In genomic region chr13:27619711-27620376, GRCh38 we compare ENCODE assay signal across 8 cellular contexts. TPM values are rescaled to one million over a fixed set of nuclear protein-coding genes. Genes with fewer than 3 reads are reported as not detected.
DNase-seq lines count a peak whose midpoint lies in the region; ATAC-seq, FAIRE-seq and TF ChIP-seq lines count a peak whose summit lies in the region.

No MANE protein-coding gene starts in this region.

- ATAC-seq in GM19035 (IDR thresholded peaks at IDR 0.05; ENCODE audit: unreplicated experiment): peak; percentile 36
- peak; percentile 28 for ATAC-seq in HG03159 (IDR thresholded peaks at IDR 0.05; ENCODE audit: unreplicated experiment)

- peaks cover 48% of the 10 kb centered on the region for H3K4me1 Mint-ChIP-seq in brain

- CTCF ChIA-PET in BJ (lab: Yijun Ruan, JAX): interaction anchor here (0.6 to 2.6 kb wide), 11 partner anchors 10 to 207 kb away, joined by 3 to 18 read pairs (median 4); no protein-coding TSS in a partner anchor

- H3K36me3 ChIP-seq in BJ (ENCODE audit: control insufficient read depth, insufficient read depth, low read length) (no peaks in the 10 kb centered on the region), keratinocyte (ENCODE audit: control insufficient read depth in 2 of 2, extremely low read depth in 1 of 2, insufficient read depth in 2 of 2, low read length in 2 of 2) (peaks cover 4 to 13% of the 10 kb centered on the region in 2 experiments)

- H3K27ac Mint-ChIP-seq in brain: peak overlapping the region; percentile 87 to 98 (median 95)

- peaks cover 36% of the 10 kb centered on the region for H3K4me1 ChIP-seq in keratinocyte (ENCODE audit: control insufficient read depth, extremely low read depth, insufficient read depth, low read length)

- H3K27me3 ChIP-seq in BJ (ENCODE audit: control insufficient read depth, insufficient read depth, low read length) (no peaks in the 10 kb centered on the region), keratinocyte (ENCODE audit: control insufficient read depth, extremely low read depth, insufficient read depth, low read length) (no peaks in the 10 kb centered on the region)

- peaks cover 3% of the 10 kb centered on the region for H4K20me1 ChIP-seq in keratinocyte (ENCODE audit: control insufficient read depth, extremely low read depth, insufficient read depth, low read length)

- peaks cover 13% of the 10 kb centered on the region for H3K36me3 Mint-ChIP-seq in brain

- peaks cover 0 to 2% (median 0%) of the 10 kb centered on the region in 5 experiments for H3K9me3 Mint-ChIP-seq in brain

- H3K4me3 ChIP-seq in BJ (ENCODE audit: low read depth, low read length): peak overlapping the region; percentile 87
- peak overlapping the region; percentile 92 to 97 (median 96) for H3K4me3 ChIP-seq in keratinocyte (ENCODE audit: control insufficient read depth in 2 of 3, extremely low read depth in 1 of 3, insufficient read depth in 2 of 3, low read depth in 1 of 3, low read length in 3 of 3)

- FAIRE-seq in keratinocyte (lab: Jason Lieb, UNC): no peak

- H2AFZ ChIP-seq in keratinocyte (ENCODE audit: control insufficient read depth, low read length): peak overlapping the region; percentile 56

- H3K79me2 ChIP-seq in keratinocyte (ENCODE audit: control insufficient read depth, insufficient read depth, low read length): peaks cover 80% of the 10 kb centered on the region

- peak overlapping the region; percentile 96 to 99 (median 98) for H3K4me3 Mint-ChIP-seq in brain

- peaks cover 20% of the 10 kb centered on the region for H3K27me3 Mint-ChIP-seq in brain

- POLR2A ChIA-PET in BJ (lab: Charles Lee): no interaction called here

- H3K9me3 ChIP-seq in keratinocyte (ENCODE audit: control insufficient read depth, low read depth, low read length): no peaks in the 10 kb centered on the region

- DNase-seq in BJ (ENCODE audit: low read depth): no peak
- peak; percentile 18 for DNase-seq in SK-N-DZ (ENCODE audit: low spot score)
- no peak for DNase-seq in keratinocyte (ENCODE audit: low read depth, low spot score)
- DNase-seq in stimulated activated CD4-positive, alpha-beta T cell treated with anti-CD3 and anti-CD28 coated beads, Interleukin-1b, Interleukin-23, amount 100 ng/mL, for 4 hours (ENCODE audit: low read depth in 2 of 2): peak; percentile 12 to 41
- no peak for DNase-seq in NCI-H345 (lab: John Stamatoyannopoulos, UW)

- TF ChIP-seq CTCF in BJ (IDR thresholded peaks at IDR 0.05; ENCODE audit: insufficient read depth, low read depth, low read length) (peak; percentile 29; the same call in 1 of the 2 replicates), brain (conservative IDR thresholded peaks at IDR 0.05) (peak in 1 of 2 experiments; percentile 54), keratinocyte (optimal IDR thresholded peaks at IDR 0.05 in 1 of 3, IDR thresholded peaks at IDR 0.05 in 1 of 3, conservative IDR thresholded peaks at IDR 0.05 in 1 of 3; ENCODE audit: extremely low read depth in 1 of 3, insufficient read depth in 2 of 3, low read length in 3 of 3) (peak in 1 of 3 experiments; percentile 23)

- peak overlapping the region; percentile 85 for H3K4me2 ChIP-seq in keratinocyte (ENCODE audit: control insufficient read depth, extremely low read depth, insufficient read depth, low read depth, low read length)

- no peaks in the 10 kb centered on the region for H3K9me1 ChIP-seq in keratinocyte (ENCODE audit: control insufficient read depth, extremely low read depth, insufficient read depth, low read length)

- H3K27ac ChIP-seq in keratinocyte (ENCODE audit: control insufficient read depth, insufficient read depth, low read length): peak overlapping the region; percentile 99

- H3K9ac ChIP-seq in keratinocyte (ENCODE audit: control insufficient read depth, extremely low read depth, insufficient read depth, low read length): peak overlapping the region; percentile 98

- dilution Hi-C loops in keratinocyte (cut with MboI; ENCODE audit: extremely low pct_ligation_motif_present, low sequenced_read_pairs): no loop called here

RNA-seq across cellular contexts. Expression of gene LNX2, which starts 0.5 kb away (rescaled TPM):
- polyA plus RNA-seq in BJ (2011; rRNA removed) (4.6 and 5.5 TPM in 2 replicates), brain (ENCODE audit: insufficient read depth, low read depth, low replicate concordance) (12.1 TPM), keratinocyte (12.1 to 17.0 TPM (median 14.4 TPM) in 3 replicates)
- 4.2 and 6.9 TPM in 2 replicates for polyA minus RNA-seq in BJ (2011; rRNA and poly(A)+ RNA removed)
- polyA plus RNA-seq in SK-N-DZ (2014; cell fraction: cytosol; rRNA removed): 5.9 and 6.0 TPM in 2 replicates
- 2.1 and 2.7 TPM in 2 replicates for polyA plus RNA-seq in SK-N-DZ (2014; cell fraction: nucleus; rRNA removed)
- 5.5 TPM for polyA plus RNA-seq in keratinocyte (2011; ENCODE audit: low read depth)
- 9.5 and 13.5 TPM in 2 replicates for polyA plus RNA-seq in keratinocyte (2011; cell fraction: cytosol; rRNA removed)
- 18.1 and 19.1 TPM in 2 replicates for polyA plus RNA-seq in keratinocyte (2011; cell fraction: nucleus; rRNA removed)
- 9.1 and 10.4 TPM in 2 replicates for polyA plus RNA-seq in keratinocyte (2012; ENCODE audit: low replicate concordance)
- 16.2 to 22.1 TPM (median 19.6 TPM) in 3 replicates for polyA minus RNA-seq in keratinocyte
- 11.5 TPM for polyA minus RNA-seq in keratinocyte (2011; cell fraction: cytosol; rRNA and poly(A)+ RNA removed)
- 17.7 and 35.8 TPM in 2 replicates for polyA minus RNA-seq in keratinocyte (2011; cell fraction: nucleus; rRNA and poly(A)+ RNA removed)

RNA-seq across cellular contexts. Expression of gene POLR1D, which starts 1.8 kb away (rescaled TPM):
- polyA plus RNA-seq in BJ (2011; rRNA removed) (79.4 and 105 TPM in 2 replicates), brain (ENCODE audit: insufficient read depth, low read depth, low replicate concordance) (123 TPM), keratinocyte (152 to 235 TPM (median 204 TPM) in 3 replicates)
- 19.1 and 26.1 TPM in 2 replicates for polyA minus RNA-seq in BJ (2011; rRNA and poly(A)+ RNA removed)
- polyA plus RNA-seq in SK-N-DZ (2014; cell fraction: cytosol; rRNA removed): 214 and 220 TPM in 2 replicates
- polyA plus RNA-seq in SK-N-DZ (2014; cell fraction: nucleus; rRNA removed): 221 TPM in 2 replicates
- polyA plus RNA-seq in keratinocyte (2011; ENCODE audit: low read depth): 183 TPM
- 199 and 322 TPM in 2 replicates for polyA plus RNA-seq in keratinocyte (2011; cell fraction: cytosol; rRNA removed)
- 96.8 and 102 TPM in 2 replicates for polyA plus RNA-seq in keratinocyte (2011; cell fraction: nucleus; rRNA removed)
- polyA plus RNA-seq in keratinocyte (2012; ENCODE audit: low replicate concordance): 193 and 217 TPM in 2 replicates
- polyA minus RNA-seq in keratinocyte: 29.4 to 86.5 TPM (median 63.1 TPM) in 3 replicates
- polyA minus RNA-seq in keratinocyte (2011; cell fraction: cytosol; rRNA and poly(A)+ RNA removed): 79.4 TPM
- 18.8 and 27.7 TPM in 2 replicates for polyA minus RNA-seq in keratinocyte (2011; cell fraction: nucleus; rRNA and poly(A)+ RNA removed)

Comparison
In these comparisons a context has a peak if more than half of its experiments do, and no peak if none do; other contexts are left out.
1. DNase-seq: peak in SK-N-DZ (single experiment) and stimulated activated CD4-positive, alpha-beta T cell treated with anti-CD3 and anti-CD28 coated beads, Interleukin-1b, Interleukin-23, amount 100 ng/mL, for 4 hours (2 of 2); none in BJ (single experiment), keratinocyte (single experiment) and NCI-H345 (single experiment).